Comparison of ENCODE assay signal across 12 cellular contexts in genomic region chr18:9642799-9643445, GRCh38. TPM values are rescaled to one million over a fixed set of nuclear protein-coding genes. Genes with fewer than 3 reads are reported as not detected.
DNase-seq lines count a peak whose midpoint lies in the region; ATAC-seq, FAIRE-seq and TF ChIP-seq lines count a peak whose summit lies in the region.
"Had no signal": no experiment of that assay in that cellular context is flagged by ENCODE, and none has a peak within 500 bp of the region (broad histone marks: within the 10 kb centered on the region; RNA-seq: fewer than 3 reads in every experiment).

No MANE protein-coding gene starts in this region.

- ATAC-seq in Panc1 (peak; percentile 55; the same call in 1 of the 2 replicates), GM21526 (IDR thresholded peaks at IDR 0.05; ENCODE audit: low FRiP score, unreplicated experiment) (no peak), GM18868 (IDR thresholded peaks at IDR 0.05; ENCODE audit: unreplicated experiment) (no peak), GM18511 (IDR thresholded peaks at IDR 0.05; ENCODE audit: unreplicated experiment) (no peak)

- H3K36me3 Mint-ChIP-seq in nephron (ENCODE audit: low read depth), result no peaks in the 10 kb centered on the region
- H3K36me3 Mint-ChIP-seq: CD4-positive, CD25-positive, alpha-beta regulatory T cell had no signal

- in situ Hi-C loops in Panc1 (cut with HindIII; ENCODE audit: low pct_unique_long_range_greater_than_20kb, low sequenced_read_pairs), result no loop called here

- peaks cover 8% of the 10 kb centered on the region; the same call in 1 of the 2 replicates for H3K4me1 ChIP-seq in Panc1 (ENCODE audit: control insufficient read depth, insufficient read depth, low read length)

- H3K27me3 Mint-ChIP-seq in nephron (ENCODE audit: low read depth), result no peaks in the 10 kb centered on the region

- no peak overlapping the region for H3K4me3 ChIP-seq in Panc1 (ENCODE audit: low read depth in 2 of 2, low read length in 2 of 2)

- H3K4me3 Mint-ChIP-seq in nephron, result no peak overlapping the region
- H3K4me3 Mint-ChIP-seq: CD4-positive, CD25-positive, alpha-beta regulatory T cell had no signal

- CTCF ChIA-PET in Panc1 (lab: Charles Lee), result no interaction called here

- no TSS peak for BruUV-seq in Panc1 (replicated peaks; lab: Mats Ljungman, UMichigan)

- FAIRE-seq in D721Med (lab: Jason Lieb, UNC), result no peak

- DNase-seq in EH (ENCODE audit: low read depth), result peak; percentile 66
- DNase-seq in Panc1 (ENCODE audit: low read depth, low spot score), result no peak
- no peak for DNase-seq in epithelial cell of prostate (ENCODE audit: low read depth, low spot score)
- no peak for DNase-seq in D721Med (ENCODE audit: insufficient read length, low spot score)
- DNase-seq: activated CD4-positive, alpha-beta T cell treated with anti-CD3 and anti-CD28 coated beads for 1 hour; activated gamma-delta T cell; CD4-positive, CD25-positive, alpha-beta regulatory T cell; NCI-H2171 had no signal

- peak overlapping the region; percentile 79 to 90 (median 89) for H3K27ac Mint-ChIP-seq in nephron
- H3K27ac Mint-ChIP-seq: CD4-positive, CD25-positive, alpha-beta regulatory T cell had no signal

- H3K9me3 Mint-ChIP-seq in nephron, result no peaks in the 10 kb centered on the region

- no peaks in the 10 kb centered on the region for H3K36me3 ChIP-seq in Panc1 (ENCODE audit: control insufficient read depth, insufficient read depth, low read length)

- POLR2A ChIA-PET in Panc1 (lab: Charles Lee), result no interaction called here

- peak overlapping the region; percentile 77 for H3K27ac ChIP-seq in Panc1 (ENCODE audit: low read length)
- H3K27ac ChIP-seq in epithelial cell of prostate, result peak overlapping the region; percentile 87

- no peaks in the 10 kb centered on the region for H3K27me3 ChIP-seq in Panc1 (ENCODE audit: control insufficient read depth, insufficient read depth, low read length)

- TF ChIP-seq CTCF in Panc1 (IDR thresholded peaks at IDR 0.05), result no peak
- no peak for TF ChIP-seq CTCF in nephron (IDR thresholded peaks at IDR 0.05; ENCODE audit: unreplicated experiment in 3 of 3)
- no peak for TF ChIP-seq CTCF in D721Med (IDR thresholded peaks at IDR 0.05; ENCODE audit: insufficient read depth, missing control alignments)

- peaks cover 10% of the 10 kb centered on the region for H3K4me1 Mint-ChIP-seq in nephron
- H3K4me1 Mint-ChIP-seq: CD4-positive, CD25-positive, alpha-beta regulatory T cell had no signal

- intact Hi-C loops in Panc1 (cut with micrococcal nuclease; ENCODE audit: unreplicated experiment), result no loop called here

- no peaks in the 10 kb centered on the region for H3K9me3 ChIP-seq in Panc1 (ENCODE audit: control insufficient read depth, insufficient read depth, low read depth, low read length)

RNA-seq across cellular contexts. Expression of gene PPP4R1, which starts 28.6 kb away (rescaled TPM):
- 80.6 TPM for total RNA-seq in Panc1 (2021; ENCODE audit: unreplicated experiment)
- 41.3 TPM for polyA plus RNA-seq in Panc1 (2012; ENCODE audit: insufficient read length)
